ENCODE assay signal across 1 cellular context in the genomic region with DNA sequence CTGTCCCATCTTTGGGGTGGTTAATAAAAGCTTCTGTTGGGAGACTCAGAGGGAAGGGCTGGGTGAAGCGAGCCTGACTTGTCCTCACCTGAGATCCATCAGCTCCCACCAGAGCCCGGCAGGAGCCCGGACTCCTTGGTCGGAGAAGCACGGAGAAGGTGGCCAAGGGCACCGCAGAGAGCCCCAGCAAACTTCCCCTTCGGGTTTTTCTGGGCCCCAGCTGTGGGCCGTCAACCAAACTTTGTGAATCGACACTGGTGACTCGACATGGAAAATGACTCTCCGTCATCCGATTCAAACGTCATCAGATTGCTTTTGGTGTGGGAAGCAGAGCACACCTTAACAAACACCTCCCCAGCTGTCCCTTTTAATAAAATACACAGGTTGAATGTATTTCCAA.
TF ChIP-seq lines count a peak whose summit lies in the region.

No MANE protein-coding gene starts in this region.

TF ChIP-seq in SK-N-SH treated with all-trans-retinoic acid at 6 μM for 48 hours, 23 proteins besides CTCF, POLR2A, EP300 and RAD21 (continued from another document):
- TF ChIP-seq, protein P1, sequence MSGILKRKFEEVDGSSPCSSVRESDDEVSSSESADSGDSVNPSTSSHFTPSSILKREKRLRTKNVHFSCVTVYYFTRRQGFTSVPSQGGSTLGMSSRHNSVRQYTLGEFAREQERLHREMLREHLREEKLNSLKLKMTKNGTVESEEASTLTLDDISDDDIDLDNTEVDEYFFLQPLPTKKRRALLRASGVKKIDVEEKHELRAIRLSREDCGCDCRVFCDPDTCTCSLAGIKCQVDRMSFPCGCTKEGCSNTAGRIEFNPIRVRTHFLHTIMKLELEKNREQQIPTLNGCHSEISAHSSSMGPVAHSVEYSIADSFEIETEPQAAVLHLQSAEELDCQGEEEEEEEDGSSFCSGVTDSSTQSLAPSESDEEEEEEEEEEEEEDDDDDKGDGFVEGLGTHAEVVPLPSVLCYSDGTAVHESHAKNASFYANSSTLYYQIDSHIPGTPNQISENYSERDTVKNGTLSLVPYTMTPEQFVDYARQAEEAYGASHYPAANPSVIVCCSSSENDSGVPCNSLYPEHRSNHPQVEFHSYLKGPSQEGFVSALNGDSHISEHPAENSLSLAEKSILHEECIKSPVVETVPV (CRISPR knock-in tag; IDR thresholded peaks at IDR 0.05): no peak
- TF ChIP-seq, protein P2, sequence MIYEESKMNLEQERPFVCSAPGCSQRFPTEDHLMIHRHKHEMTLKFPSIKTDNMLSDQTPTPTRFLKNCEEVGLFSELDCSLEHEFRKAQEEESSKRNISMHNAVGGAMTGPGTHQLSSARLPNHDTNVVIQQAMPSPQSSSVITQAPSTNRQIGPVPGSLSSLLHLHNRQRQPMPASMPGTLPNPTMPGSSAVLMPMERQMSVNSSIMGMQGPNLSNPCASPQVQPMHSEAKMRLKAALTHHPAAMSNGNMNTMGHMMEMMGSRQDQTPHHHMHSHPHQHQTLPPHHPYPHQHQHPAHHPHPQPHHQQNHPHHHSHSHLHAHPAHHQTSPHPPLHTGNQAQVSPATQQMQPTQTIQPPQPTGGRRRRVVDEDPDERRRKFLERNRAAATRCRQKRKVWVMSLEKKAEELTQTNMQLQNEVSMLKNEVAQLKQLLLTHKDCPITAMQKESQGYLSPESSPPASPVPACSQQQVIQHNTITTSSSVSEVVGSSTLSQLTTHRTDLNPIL (CRISPR knock-in tag; IDR thresholded peaks at IDR 0.05; ENCODE audit: low read depth): no peak
